In the genomic region with DNA sequence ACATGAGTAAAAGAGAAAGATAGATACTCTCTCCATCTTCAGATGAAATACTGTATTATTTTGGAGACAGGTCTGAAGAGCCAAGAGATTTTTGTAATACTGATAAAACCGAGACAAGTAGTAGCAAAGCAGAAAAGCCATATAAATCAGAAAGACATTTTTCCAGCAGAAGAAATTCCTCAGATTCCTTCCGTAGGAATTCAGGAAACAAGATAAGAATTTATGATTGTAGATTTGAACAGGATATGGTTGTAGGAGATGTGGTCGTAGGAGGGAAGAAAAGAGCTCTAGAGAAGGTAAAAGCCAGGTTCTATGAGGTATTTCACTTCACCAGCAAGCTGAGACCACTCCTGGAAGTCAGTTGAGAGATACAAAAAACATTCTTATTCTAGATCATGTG, we compare ENCODE assay signal across 19 cellular contexts. TPM values are rescaled to one million over a fixed set of nuclear protein-coding genes. Genes with fewer than 3 reads are reported as not detected.
DNase-seq lines count a peak whose midpoint lies in the region; ATAC-seq and TF ChIP-seq lines count a peak whose summit lies in the region.
"Had no signal": no experiment of that assay in that cellular context is flagged by ENCODE, and none has a peak within 500 bp of the region (broad histone marks: within the 10 kb centered on the region; RNA-seq: fewer than 3 reads in every experiment).

No MANE protein-coding gene starts in this region.

- no peak for TF ChIP-seq CTCF in HFFc6 (IDR thresholded peaks at IDR 0.05)
- TF ChIP-seq CTCF in choroid plexus epithelial cell (conservative IDR thresholded peaks at IDR 0.05; ENCODE audit: low read depth, low read length) = no peak

- H3K27me3 Mint-ChIP-seq in HFFc6 (ENCODE audit: insufficient read depth) = peaks cover 3% of the 10 kb centered on the region; the same call in 1 of the 2 replicates

- H3K36me3 Mint-ChIP-seq in HFFc6 (ENCODE audit: low read depth) = no peaks in the 10 kb centered on the region

- no peak overlapping the region for H3K4me3 ChIP-seq in choroid plexus epithelial cell (ENCODE audit: low read depth, low read length)
- H3K4me3 ChIP-seq: GM12878, PC-9 had no signal

- H3K9me3 Mint-ChIP-seq in HFFc6 = no peaks in the 10 kb centered on the region

- peaks cover 18% of the 10 kb centered on the region for H3K4me1 Mint-ChIP-seq in HFFc6 (ENCODE audit: low read depth)

- DNase-seq in A172 (ENCODE audit: low spot score) (peak; percentile 65), HFFc6 (no peak), choroid plexus epithelial cell (ENCODE audit: low read depth) (peak; percentile 21), left kidney (ENCODE audit: low read depth, low spot score) (peak; percentile 2), foreskin melanocyte (no peak)
- no peak for DNase-seq in NK-92 treated with Interleukin-12 subunit alpha and Interleukin-12 subunit beta, amount 100 ng/mL, for 24 hours (lab: John Stamatoyannopoulos, UW)
- DNase-seq: 8988T, C1 segment of cervical spinal cord, DMS153, HCEC 1CT, KBM-7, NCI-H1092, NCI-H446, NCI-H748 treated with DMSO at 0.1 percent for 48 hours, PC-9 had no signal

- H3K27ac Mint-ChIP-seq in HFFc6 = no peak overlapping the region; the same call in 1 of the 2 replicates

- ATAC-seq in GM18519 (IDR thresholded peaks at IDR 0.05; ENCODE audit: low FRiP score, unreplicated experiment) = no peak
- ATAC-seq in HG03460 (IDR thresholded peaks at IDR 0.05; ENCODE audit: unreplicated experiment) = no peak
- ATAC-seq: GM12878, SK-N-SH treated with all-trans-retinoic acid at 6 μM for 48 hours had no signal

- peak overlapping the region; percentile 56 for H3K4me3 Mint-ChIP-seq in HFFc6

RNA-seq across cellular contexts. Expression of a gene that starts 17.6 kb away (rescaled TPM):
- total RNA-seq in A172 (2014; rRNA removed; shearing (Covaris generic)) = 18.9 and 22.0 TPM in 2 replicates
- total RNA-seq in HFFc6 (2021; fragmentation: NEBNext Ultra II Directional; extraction: Animal tissue kit (Norgen Biotek cat#: 25700)) = 10 to 100 TPM in 2 of 6 experiments, 1 to 10 TPM in 4; 8.1 to 10.2 (median 8.9) TPM

Comparison
In these comparisons a context has a peak if more than half of its experiments do, and no peak if none do; other contexts are left out.
1. DNase-seq: peak in A172 (single experiment), choroid plexus epithelial cell (single experiment) and left kidney (single experiment); none in HFFc6 (single experiment), foreskin melanocyte (single experiment) and NK-92 treated with Interleukin-12 subunit alpha and Interleukin-12 subunit beta, amount 100 ng/mL, for 24 hours (single experiment).